8 cellular contexts compared by ENCODE assay signal in the genomic region with DNA sequence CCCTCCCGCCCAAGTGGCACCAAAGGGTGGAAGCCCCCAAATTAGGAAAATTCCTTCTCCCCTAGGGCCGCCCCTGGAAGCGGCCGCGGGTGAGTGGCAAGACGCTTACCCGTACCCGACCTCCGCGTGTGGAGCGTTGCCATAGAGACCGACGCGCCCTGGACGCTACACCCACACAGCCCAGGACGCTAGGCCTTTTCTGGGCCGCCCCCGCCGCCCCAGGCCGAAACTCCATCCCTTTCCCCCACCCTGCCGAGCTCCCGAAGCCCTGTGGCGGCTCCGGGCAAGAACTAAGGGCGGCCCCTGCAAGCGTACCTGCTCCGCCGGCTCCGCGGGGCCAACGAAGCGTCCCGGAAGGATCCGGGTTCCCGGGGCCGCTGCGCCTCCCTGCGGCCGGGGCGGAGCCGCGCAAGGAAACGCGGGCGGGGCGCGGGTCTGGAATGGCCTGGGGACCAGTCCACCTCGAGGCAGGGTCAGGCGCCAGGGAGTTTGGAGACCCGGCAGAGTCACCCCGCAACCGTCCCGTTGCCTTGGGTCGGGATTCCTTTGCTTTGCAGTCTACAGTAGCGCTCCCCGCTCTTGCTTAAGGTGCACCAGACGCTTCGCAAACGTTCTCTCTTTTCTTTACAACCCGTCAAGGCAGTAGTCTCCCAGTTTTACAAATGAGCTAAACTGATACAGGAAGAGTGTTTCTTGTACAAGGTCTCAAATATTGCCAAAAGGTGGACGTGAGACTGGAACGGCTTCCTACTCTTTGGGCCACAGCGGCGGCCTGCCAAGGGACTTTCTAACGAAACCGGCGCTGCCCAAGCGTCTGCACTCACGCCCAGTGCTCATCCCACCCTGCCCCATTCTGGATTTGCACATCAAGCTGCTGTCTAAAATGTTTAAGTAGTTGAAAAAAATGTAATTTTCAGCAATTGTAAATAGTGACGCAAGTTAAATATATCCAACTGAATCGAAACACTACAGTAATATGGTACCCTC. TPM values are rescaled to one million over a fixed set of nuclear protein-coding genes. Genes with fewer than 3 reads are reported as not detected.
DNase-seq lines count a peak whose midpoint lies in the region; ATAC-seq and TF ChIP-seq lines count a peak whose summit lies in the region.

TSS of gene NEK5 (minus strand) at position 360 of the 987 bp plus-strand sequence. CDS start 1,591 bp downstream, outside the sequence.

- peaks cover 17% of the 10 kb centered on the region for H3K36me3 ChIP-seq in OCI-LY3 (replicated peaks; ENCODE audit: low read depth, low read length)

- peak within 1 kb of the TSS in 4 of 7 donors; percentile 4 to 79 (median 61) for H3K27ac Mint-ChIP-seq in CD14-positive monocyte
- no peak within 1 kb of the TSS for H3K27ac Mint-ChIP-seq in activated T-helper 17 cell treated with anti-CD3 and anti-CD28 coated beads, Interleukin-2, amount 50 U/mL, for 72 hours
- no peak within 1 kb of the TSS for H3K27ac Mint-ChIP-seq in natural killer cell treated with Interleukin-12 subunit alpha and Interleukin-12 subunit beta and Interleukin-15 and Interleukin-18, amount 100 ng/mL, for 72 hours
- no peak within 1 kb of the TSS for H3K27ac Mint-ChIP-seq in stimulated activated naive CD8-positive, alpha-beta T cell treated with anti-CD3 and anti-CD28 coated beads, Interleukin-15, amount 100 ng/mL, for 72 hours

- peak within 1 kb of the TSS; percentile 55 for H2AFZ ChIP-seq in OCI-LY3 (ENCODE audit: low read depth, low read length)

- H3K27me3 ChIP-seq in OCI-LY3 (ENCODE audit: low read depth, low read length), result no peaks in the 10 kb centered on the region

- ATAC-seq in HG03378 (IDR thresholded peaks at IDR 0.05; ENCODE audit: unreplicated experiment), result peak; percentile 58
- ATAC-seq in activated T-helper 17 cell treated with anti-CD3 and anti-CD28 coated beads, Interleukin-2, amount 50 U/mL, for 72 hours (replicated peaks), result peak; percentile 80
- peak; percentile 86 to 87 for ATAC-seq in natural killer cell treated with Interleukin-12 subunit alpha and Interleukin-12 subunit beta and Interleukin-15 and Interleukin-18, amount 100 ng/mL, for 72 hours
- peak; percentile 80 for ATAC-seq in stimulated activated naive CD8-positive, alpha-beta T cell treated with anti-CD3 and anti-CD28 coated beads, Interleukin-15, amount 100 ng/mL, for 72 hours

- H3K9ac ChIP-seq in OCI-LY3 (ENCODE audit: low read length), result peak within 1 kb of the TSS; percentile 36

- H3K9me3 ChIP-seq in OCI-LY3 (ENCODE audit: insufficient read depth, low read length), result no peaks in the 10 kb centered on the region

- peaks cover 3 to 14% (median 4%) of the 10 kb centered on the region in 3 donors for H3K27me3 Mint-ChIP-seq in CD14-positive monocyte (ENCODE audit: low read depth in 3 of 3)
- peaks cover 7% of the 10 kb centered on the region for H3K27me3 Mint-ChIP-seq in activated T-helper 17 cell treated with anti-CD3 and anti-CD28 coated beads, Interleukin-2, amount 50 U/mL, for 72 hours
- H3K27me3 Mint-ChIP-seq in natural killer cell treated with Interleukin-12 subunit alpha and Interleukin-12 subunit beta and Interleukin-15 and Interleukin-18, amount 100 ng/mL, for 72 hours, result peaks cover 16 to 24% of the 10 kb centered on the region in 2 donors
- H3K27me3 Mint-ChIP-seq in stimulated activated naive CD8-positive, alpha-beta T cell treated with anti-CD3 and anti-CD28 coated beads, Interleukin-15, amount 100 ng/mL, for 72 hours, result peaks cover 20% of the 10 kb centered on the region

- peak; percentile 78 for TF ChIP-seq CTCF in CD14-positive monocyte (IDR thresholded peaks at IDR 0.05)
- TF ChIP-seq CTCF in OCI-LY3 (IDR thresholded peaks at IDR 0.05; ENCODE audit: low read depth, low read length), result peak; percentile 83
- peak; percentile 59 for TF ChIP-seq CTCF in fibroblast of the aortic adventitia (IDR thresholded peaks at IDR 0.05; ENCODE audit: insufficient read depth, low read length)

- no peaks in the 10 kb centered on the region for H3K79me2 ChIP-seq in OCI-LY3 (ENCODE audit: low read length)

- peaks cover 36 to 38% of the 10 kb centered on the region in 2 donors for H3K36me3 Mint-ChIP-seq in CD14-positive monocyte
- H3K36me3 Mint-ChIP-seq in activated T-helper 17 cell treated with anti-CD3 and anti-CD28 coated beads, Interleukin-2, amount 50 U/mL, for 72 hours (ENCODE audit: low read depth), result peaks cover 5% of the 10 kb centered on the region
- no peaks in the 10 kb centered on the region for H3K36me3 Mint-ChIP-seq in natural killer cell treated with Interleukin-12 subunit alpha and Interleukin-12 subunit beta and Interleukin-15 and Interleukin-18, amount 100 ng/mL, for 72 hours

- peaks cover 21% of the 10 kb centered on the region for H3K4me1 Mint-ChIP-seq in CD14-positive monocyte
- peaks cover 7% of the 10 kb centered on the region for H3K4me1 Mint-ChIP-seq in activated T-helper 17 cell treated with anti-CD3 and anti-CD28 coated beads, Interleukin-2, amount 50 U/mL, for 72 hours
- peaks cover 5 to 11% of the 10 kb centered on the region in 2 donors for H3K4me1 Mint-ChIP-seq in natural killer cell treated with Interleukin-12 subunit alpha and Interleukin-12 subunit beta and Interleukin-15 and Interleukin-18, amount 100 ng/mL, for 72 hours (ENCODE audit: low read depth in 2 of 2)
- H3K4me1 Mint-ChIP-seq in stimulated activated naive CD8-positive, alpha-beta T cell treated with anti-CD3 and anti-CD28 coated beads, Interleukin-15, amount 100 ng/mL, for 72 hours, result peaks cover 11% of the 10 kb centered on the region

- peak within 1 kb of the TSS; percentile 92 to 100 for H3K4me3 Mint-ChIP-seq in CD14-positive monocyte
- peak within 1 kb of the TSS; percentile 78 for H3K4me3 Mint-ChIP-seq in activated T-helper 17 cell treated with anti-CD3 and anti-CD28 coated beads, Interleukin-2, amount 50 U/mL, for 72 hours
- peak within 1 kb of the TSS; percentile 90 for H3K4me3 Mint-ChIP-seq in natural killer cell treated with Interleukin-12 subunit alpha and Interleukin-12 subunit beta and Interleukin-15 and Interleukin-18, amount 100 ng/mL, for 72 hours
- H3K4me3 Mint-ChIP-seq in stimulated activated naive CD8-positive, alpha-beta T cell treated with anti-CD3 and anti-CD28 coated beads, Interleukin-15, amount 100 ng/mL, for 72 hours, result peak within 1 kb of the TSS; percentile 88 to 90

- H3K4me2 ChIP-seq in OCI-LY3 (ENCODE audit: low read length), result peak within 1 kb of the TSS; percentile 89

- H3K4me1 ChIP-seq in OCI-LY3 (ENCODE audit: low read length), result peaks cover 10% of the 10 kb centered on the region

- no peaks in the 10 kb centered on the region for H4K20me1 ChIP-seq in OCI-LY3 (ENCODE audit: insufficient read depth, low read length)

- H3K4me3 ChIP-seq in OCI-LY3 (ENCODE audit: low read length) (peak within 1 kb of the TSS; percentile 77), fibroblast of the aortic adventitia (ENCODE audit: low read depth, low read length) (peak within 1 kb of the TSS; percentile 72)

- intact Hi-C loops in CD14-positive monocyte (cut with micrococcal nuclease), result loop anchor here in 1 of 2 donors (10.0 kb wide), 2 partner anchors 124 to 1004 kb away; no protein-coding TSS in a partner anchor

- H3K27ac ChIP-seq in OCI-LY3 (ENCODE audit: low read length), result no peak within 1 kb of the TSS

- H3K9me3 Mint-ChIP-seq in CD14-positive monocyte, result peaks cover 0 to 4% (median 1%) of the 10 kb centered on the region in 7 donors
- no peaks in the 10 kb centered on the region for H3K9me3 Mint-ChIP-seq in activated T-helper 17 cell treated with anti-CD3 and anti-CD28 coated beads, Interleukin-2, amount 50 U/mL, for 72 hours
- no peaks in the 10 kb centered on the region for H3K9me3 Mint-ChIP-seq in natural killer cell treated with Interleukin-12 subunit alpha and Interleukin-12 subunit beta and Interleukin-15 and Interleukin-18, amount 100 ng/mL, for 72 hours
- no peaks in the 10 kb centered on the region for H3K9me3 Mint-ChIP-seq in stimulated activated naive CD8-positive, alpha-beta T cell treated with anti-CD3 and anti-CD28 coated beads, Interleukin-15, amount 100 ng/mL, for 72 hours

- DNase-seq in CD14-positive monocyte (ENCODE audit: low spot score), result no peak
- DNase-seq in GM19238 (ENCODE audit: insufficient read length, low spot score), result peak; percentile 52
- peak; percentile 34 for DNase-seq in fibroblast of the aortic adventitia (ENCODE audit: low read depth)
- DNase-seq in natural killer cell treated with Interleukin-12 subunit alpha and Interleukin-12 subunit beta and Interleukin-15 and Interleukin-18, amount 100 ng/mL, for 72 hours (ENCODE audit: low spot score), result peak; percentile 66
- peak; percentile 54 to 61 for DNase-seq in stimulated activated naive CD8-positive, alpha-beta T cell treated with anti-CD3 and anti-CD28 coated beads, Interleukin-15, amount 100 ng/mL, for 72 hours

RNA-seq across cellular contexts. Expression of gene NEK5, which starts in this region (rescaled TPM):
- polyA plus RNA-seq in CD14-positive monocyte, result under 1 TPM in 1 of 2 donors, not detected in 1; 0.07 TPM
- total RNA-seq in activated T-helper 17 cell treated with anti-CD3 and anti-CD28 coated beads, Interleukin-2, amount 50 U/mL, for 72 hours, result not detected
- 0.45 TPM in 1 of 2 replicates, not detected in the other for total RNA-seq in fibroblast of the aortic adventitia (ENCODE audit: low replicate concordance)
- not detected for total RNA-seq in natural killer cell treated with Interleukin-12 subunit alpha and Interleukin-12 subunit beta and Interleukin-15 and Interleukin-18, amount 100 ng/mL, for 72 hours

Comparison
In these comparisons a context has a peak if more than half of its experiments do, and no peak if none do; other contexts are left out.
1. Peak in ATAC-seq in activated T-helper 17 cell treated with anti-CD3 and anti-CD28 coated beads, Interleukin-2, amount 50 U/mL, for 72 hours; RNA of the gene not detected or under 1 TPM.
2. Peak in DNase-seq and H3K4me3 ChIP-seq in fibroblast of the aortic adventitia; RNA of the gene not detected or under 1 TPM.
3. Peak in DNase-seq and ATAC-seq in natural killer cell treated with Interleukin-12 subunit alpha and Interleukin-12 subunit beta and Interleukin-15 and Interleukin-18, amount 100 ng/mL, for 72 hours; RNA of the gene not detected or under 1 TPM.
4. H3K27ac Mint-ChIP-seq: peak in CD14-positive monocyte (4 of 7); none in activated T-helper 17 cell treated with anti-CD3 and anti-CD28 coated beads, Interleukin-2, amount 50 U/mL, for 72 hours (single experiment), natural killer cell treated with Interleukin-12 subunit alpha and Interleukin-12 subunit beta and Interleukin-15 and Interleukin-18, amount 100 ng/mL, for 72 hours (0 of 2) and stimulated activated naive CD8-positive, alpha-beta T cell treated with anti-CD3 and anti-CD28 coated beads, Interleukin-15, amount 100 ng/mL, for 72 hours (0 of 2).
5. Peak in every context shown above with its lines, with median percentiles within 50 percentile points of each other: H3K4me3 Mint-ChIP-seq, CTCF ChIP-seq and ATAC-seq.